34 cellular contexts compared by ENCODE assay signal in genomic region chr7:144130730-144131129, GRCh38. TPM values are rescaled to one million over a fixed set of nuclear protein-coding genes. Genes with fewer than 3 reads are reported as not detected.
"Had no signal": no experiment of that assay in that cellular context is flagged by ENCODE, and none has a peak within 500 bp of the region (broad histone marks: within the 10 kb centered on the region; RNA-seq: fewer than 3 reads in every experiment).

No MANE protein-coding gene starts in this region.

- ATAC-seq: naive thymus-derived CD8-positive, alpha-beta T cell; natural killer cell treated with Interleukin-12 subunit alpha and Interleukin-12 subunit beta and Interleukin-15 and Interleukin-18, amount 100 ng/mL, for 72 hours; pancreas; right cardiac atrium; sciatic nerve; stimulated activated effector memory CD8-positive, alpha-beta T cell treated with anti-CD3 and anti-CD28 coated beads, Interleukin-12 subunit alpha, Interleukin-12 subunit beta, amount 100 ng/mL, for 72 hours; stimulated activated naive B cell treated with anti-CD40 and anti-IgM and Interleukin-4, amounts not matched to agents 10 μg/mL and 1 μg/mL and 100 μg/mL, for 72 hours had no signal

- DNase-seq: naive thymus-derived CD8-positive, alpha-beta T cell; nephron progenitor cell; nucleus accumbens; pancreas; right cardiac atrium; stimulated activated CD4-positive, alpha-beta T cell treated with anti-CD3 and anti-CD28 coated beads, Interleukin-15, amount 100 ng/mL, for 24 hours; stimulated activated CD4-positive, alpha-beta T cell treated with anti-CD3 and anti-CD28 coated beads, Interleukin-2, amount 100 ng/mL, for 24 hours; stimulated activated CD4-positive, alpha-beta T cell treated with anti-CD3 and anti-CD28 coated beads, Interleukin-2, amount 100 ng/mL, for 48 hours; stimulated activated CD4-positive, alpha-beta T cell treated with anti-CD3 and anti-CD28 coated beads, Interleukin-4, amount 100 ng/mL, for 24 hours; stimulated activated naive B cell treated with anti-CD40 and anti-IgM and Interleukin-4, amounts not matched to agents 10 μg/mL and 1 μg/mL and 100 μg/mL, for 72 hours; stimulated activated naive CD4-positive, alpha-beta T cell treated with Interleukin-2 at 50 U/mL for 16 hours; stomach; thyroid gland; trophoblast cell; upper lobe of left lung had no signal

- H3K36me3 ChIP-seq: neutrophil, pancreas, prostate gland, stomach, thoracic aorta, thyroid gland, tibial nerve, upper lobe of left lung, vagina had no signal

- H3K9me3 ChIP-seq: neutrophil, pancreas, prostate gland, stomach, thoracic aorta, thyroid gland, tibial nerve, upper lobe of left lung, vagina had no signal

- H3K4me3 ChIP-seq: pancreas, prostate gland, skin epidermis, smooth muscle cell, stomach, thoracic aorta, thyroid gland, tibial nerve, upper lobe of left lung, vagina had no signal

- FAIRE-seq: pancreas, urothelium cell line had no signal

- H3K27ac ChIP-seq: neutrophil, pancreas, prostate gland, skin epidermis, stomach, thoracic aorta, thyroid gland, tibial nerve, upper lobe of left lung, vagina had no signal

- H3K4me2 ChIP-seq: smooth muscle cell had no signal

- H3K27me3 ChIP-seq: neutrophil, pancreas, stomach, thyroid gland, tibial nerve, upper lobe of left lung, vagina had no signal

- H3K4me1 ChIP-seq: pancreas, prostate gland, stomach, thyroid gland, tibial nerve, upper lobe of left lung, vagina had no signal

RNA-seq across cellular contexts. Expression of gene OR2A14, which starts 7.8 kb away (rescaled TPM):
- total RNA-seq: naive thymus-derived CD8-positive, alpha-beta T cell; natural killer cell treated with Interleukin-12 subunit alpha and Interleukin-12 subunit beta and Interleukin-15 and Interleukin-18, amount 100 ng/mL, for 72 hours; neural crest cell; omental fat pad; osteocyte; pancreas; posterior vena cava; prostate gland; pulmonary artery endothelial cell; right cardiac atrium; sciatic nerve; smooth muscle cell; stomach; subcutaneous adipose tissue; temporal lobe; thoracic aorta; thyroid gland; tibial nerve; upper lobe of left lung; ureter; vagina had no signal
- polyA plus RNA-seq: naive thymus-derived CD8-positive, alpha-beta T cell; pancreas; right cardiac atrium; smooth muscle cell; stomach had no signal

RNA-seq across cellular contexts. Expression of gene OR2A2, which starts 21.3 kb away (rescaled TPM):
- total RNA-seq: naive thymus-derived CD8-positive, alpha-beta T cell; natural killer cell treated with Interleukin-12 subunit alpha and Interleukin-12 subunit beta and Interleukin-15 and Interleukin-18, amount 100 ng/mL, for 72 hours; neural crest cell; omental fat pad; osteocyte; pancreas; posterior vena cava; prostate gland; pulmonary artery endothelial cell; right cardiac atrium; sciatic nerve; smooth muscle cell; stomach; subcutaneous adipose tissue; temporal lobe; thoracic aorta; thyroid gland; tibial nerve; upper lobe of left lung; ureter; vagina had no signal
- polyA plus RNA-seq: naive thymus-derived CD8-positive, alpha-beta T cell; pancreas; right cardiac atrium; smooth muscle cell; stomach had no signal

RNA-seq across cellular contexts. Expression of gene OR2A12, which starts 44.7 kb away (rescaled TPM):
- total RNA-seq: naive thymus-derived CD8-positive, alpha-beta T cell; natural killer cell treated with Interleukin-12 subunit alpha and Interleukin-12 subunit beta and Interleukin-15 and Interleukin-18, amount 100 ng/mL, for 72 hours; neural crest cell; omental fat pad; osteocyte; pancreas; posterior vena cava; prostate gland; pulmonary artery endothelial cell; right cardiac atrium; sciatic nerve; smooth muscle cell; stomach; subcutaneous adipose tissue; temporal lobe; thoracic aorta; thyroid gland; tibial nerve; upper lobe of left lung; ureter; vagina had no signal
- polyA plus RNA-seq: naive thymus-derived CD8-positive, alpha-beta T cell; pancreas; right cardiac atrium; smooth muscle cell; stomach had no signal

RNA-seq across cellular contexts. Expression of gene CTAGE4, which starts 52.5 kb away (rescaled TPM):
- total RNA-seq: neural crest cell had no signal
